In genomic region chr2:105969552-105969951, GRCh38 we compare ENCODE assay signal across 9 cellular contexts.
DNase-seq lines count a peak whose midpoint lies in the region; ATAC-seq and TF ChIP-seq lines count a peak whose summit lies in the region.
"Had no signal": no experiment of that assay in that cellular context is flagged by ENCODE, and none has a peak within 500 bp of the region (broad histone marks: within the 10 kb centered on the region; RNA-seq: fewer than 3 reads in every experiment).

No MANE protein-coding gene starts in this region.

- no peaks in the 10 kb centered on the region for H3K79me2 ChIP-seq in hepatocyte

- H3K9me2 ChIP-seq in hepatocyte (replicated peaks; ENCODE audit: insufficient read depth), result no peaks in the 10 kb centered on the region

- ATAC-seq in T-helper 17 cell, result no peak
- ATAC-seq in left lobe of liver, result no peak
- ATAC-seq in naive thymus-derived CD8-positive, alpha-beta T cell, result no peak
- ATAC-seq in GM18858 (IDR thresholded peaks at IDR 0.05; ENCODE audit: unreplicated experiment), result no peak

- H3K27me3 Mint-ChIP-seq in T-helper 17 cell, result no peaks in the 10 kb centered on the region
- H3K27me3 Mint-ChIP-seq in naive thymus-derived CD8-positive, alpha-beta T cell, result no peaks in the 10 kb centered on the region

- H3K27ac Mint-ChIP-seq in T-helper 17 cell, result peak overlapping the region; percentile 45
- peak overlapping the region in 1 of 10 donors; percentile 57 for H3K27ac Mint-ChIP-seq in naive thymus-derived CD8-positive, alpha-beta T cell

- H3K4me2 ChIP-seq in hepatocyte, result no peak overlapping the region

- H3K36me3 Mint-ChIP-seq in T-helper 17 cell (ENCODE audit: low read depth), result peaks cover 2% of the 10 kb centered on the region
- H3K36me3 Mint-ChIP-seq in naive thymus-derived CD8-positive, alpha-beta T cell, result no peaks in the 10 kb centered on the region

- POLR2A ChIA-PET in HEK293T (lab: Yijun Ruan, JAX), result no interaction called here
- POLR2A ChIA-PET in naive thymus-derived CD8-positive, alpha-beta T cell (lab: Charles Lee), result interaction anchor here (0.6 kb wide), 1 partner anchor 268 kb away, joined by 3 read pairs; no protein-coding TSS in a partner anchor

- H3K4me3 ChIP-seq in hepatocyte, result no peak overlapping the region

- H3K9me3 ChIP-seq in T-helper 17 cell (ENCODE audit: control insufficient read depth, low read length, poor library complexity, severe bottlenecking) (no peaks in the 10 kb centered on the region), hepatocyte (ENCODE audit: low read depth) (no peaks in the 10 kb centered on the region)

- TF ChIP-seq CTCF in hepatocyte (IDR thresholded peaks at IDR 0.05; ENCODE audit: poor library complexity), result peak; percentile 23

- H2AFZ ChIP-seq in hepatocyte, result no peak overlapping the region

- CTCF ChIA-PET in HEK293T (lab: Yijun Ruan, JAX), result no interaction called here

- no peak overlapping the region for H3K27ac ChIP-seq in hepatocyte

- H3K27me3 ChIP-seq in hepatocyte, result no peaks in the 10 kb centered on the region

- DNase-seq in NCI-H1417 (lab: John Stamatoyannopoulos, UW) (peak in 2 of 3 experiments; percentile 7 to 34), NCI-H1417 treated with DMSO at 0.1 percent for 48 hours (lab: John Stamatoyannopoulos, UW) (no peak), HEK293T (ENCODE audit: extremely low spot score) (peak; percentile 25), T-helper 17 cell (no peak), hepatocyte (ENCODE audit: low spot score) (no peak), left lobe of liver (ENCODE audit: low spot score) (no peak)
- DNase-seq in naive thymus-derived CD8-positive, alpha-beta T cell, result no peak
- DNase-seq: retina had no signal

- peaks cover 0 to 3% (median 0%) of the 10 kb centered on the region in 9 donors for H3K9me3 Mint-ChIP-seq in naive thymus-derived CD8-positive, alpha-beta T cell

- whole genome bisulfite sequencing in hepatocyte (ENCODE audit: low lambda C conversion rate, missing lambda C conversion rate), result 70% methylated on average over 7 of the region's 7 CpGs

- H3K36me3 ChIP-seq in hepatocyte (replicated peaks; ENCODE audit: insufficient read depth, low read depth), result no peaks in the 10 kb centered on the region

- no peaks in the 10 kb centered on the region for H4K20me1 ChIP-seq in hepatocyte (ENCODE audit: insufficient read depth, poor library complexity, severe bottlenecking)

- H3K4me3 Mint-ChIP-seq in T-helper 17 cell, result peak overlapping the region; percentile 61
- H3K4me3 Mint-ChIP-seq in naive thymus-derived CD8-positive, alpha-beta T cell, result no peak overlapping the region

- no peaks in the 10 kb centered on the region for H3K4me1 ChIP-seq in hepatocyte (ENCODE audit: insufficient read depth)

- peaks cover 10% of the 10 kb centered on the region for H3K4me1 Mint-ChIP-seq in T-helper 17 cell
- peaks cover 19 to 50% (median 28%) of the 10 kb centered on the region in 4 donors for H3K4me1 Mint-ChIP-seq in naive thymus-derived CD8-positive, alpha-beta T cell

TF ChIP-seq in HEK293T, 16 proteins besides CTCF, POLR2A, EP300 and RAD21:
- TF ChIP-seq FOXM1 (IDR thresholded peaks at IDR 0.05; ENCODE audit: borderline replicate concordance) (no peak), BHLHE40 (IDR thresholded peaks at IDR 0.05; ENCODE audit: borderline replicate concordance) (no peak), NFRKB (IDR thresholded peaks at IDR 0.05) (no peak), SP1 (IDR thresholded peaks at IDR 0.05) (no peak), PKNOX1 (IDR thresholded peaks at IDR 0.05) (no peak), FOXA1 (IDR thresholded peaks at IDR 0.05) (no peak), ELF4 (IDR thresholded peaks at IDR 0.05) (no peak), LEF1 (IDR thresholded peaks at IDR 0.05; ENCODE audit: borderline replicate concordance) (no peak), L3MBTL2 (conservative IDR thresholded peaks at IDR 0.05) (no peak), ARNT (IDR thresholded peaks at IDR 0.05) (no peak), TARDBP (IDR thresholded peaks at IDR 0.05) (no peak), HDGF (IDR thresholded peaks at IDR 0.05; ENCODE audit: borderline replicate concordance) (no peak), SUZ12 (IDR thresholded peaks at IDR 0.05) (no peak), ZNF384 (IDR thresholded peaks at IDR 0.05) (no peak), CTBP1 (IDR thresholded peaks at IDR 0.05; ENCODE audit: borderline replicate concordance) (no peak), FOXK2 (IDR thresholded peaks at IDR 0.05) (no peak)

Comparison
In these comparisons a context has a peak if more than half of its experiments do, and no peak if none do; other contexts are left out.
1. DNase-seq: peak in NCI-H1417 (2 of 3) and HEK293T (single experiment); none in NCI-H1417 treated with DMSO at 0.1 percent for 48 hours (single experiment), T-helper 17 cell (0 of 3), hepatocyte (single experiment), left lobe of liver (single experiment) and naive thymus-derived CD8-positive, alpha-beta T cell (0 of 10).